ENCODE assay signal across 8 cellular contexts in the genomic region with DNA sequence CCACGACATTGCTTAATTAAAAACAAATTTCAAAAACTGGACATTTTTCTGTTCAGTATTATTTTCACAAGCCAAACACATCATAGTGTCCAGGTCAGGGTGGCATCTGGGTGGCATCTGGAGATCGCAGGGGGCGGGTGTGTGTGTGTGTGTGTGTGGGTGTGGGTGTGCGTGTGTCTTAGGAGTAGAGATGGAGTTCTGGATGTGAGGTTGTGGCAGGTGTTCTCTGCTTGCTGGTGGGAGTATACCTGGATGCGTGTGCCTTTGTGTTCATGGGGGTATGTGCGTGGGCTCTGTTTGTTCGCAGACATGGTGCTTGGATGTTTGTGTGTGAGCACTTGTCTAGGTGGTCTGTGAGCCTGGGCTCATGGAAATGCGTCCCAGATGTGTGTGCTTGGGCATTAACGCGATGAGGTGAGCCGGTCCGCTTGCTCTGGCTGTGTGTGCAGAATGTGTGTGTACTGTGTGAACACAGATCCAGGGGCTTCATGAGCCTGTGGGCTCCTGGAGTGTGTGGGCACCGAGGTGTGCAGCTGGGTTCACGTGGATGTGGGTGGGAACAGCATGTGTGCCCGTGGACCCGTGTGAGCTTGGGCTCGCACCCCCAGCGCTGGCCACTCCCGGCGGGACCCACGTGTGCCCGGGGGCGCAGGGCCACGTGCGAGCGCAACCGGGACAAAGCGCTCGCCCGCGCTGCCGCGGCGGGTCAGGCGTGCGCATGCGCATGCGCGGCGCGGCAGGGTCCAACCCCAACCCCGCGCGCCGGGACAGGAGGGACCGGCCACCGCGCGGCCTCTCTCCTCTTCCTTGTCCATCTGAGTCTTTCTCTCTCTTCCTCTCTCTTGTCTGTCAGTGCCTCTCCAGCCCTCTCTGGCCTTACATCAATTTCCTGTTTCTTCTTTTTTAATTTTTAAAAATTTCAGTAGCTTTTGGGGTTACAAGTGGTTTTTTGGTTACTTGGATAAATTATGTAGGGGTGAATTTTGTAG.
DNase-seq lines count a peak whose midpoint lies in the region; ATAC-seq, FAIRE-seq and TF ChIP-seq lines count a peak whose summit lies in the region.

No MANE protein-coding gene starts in this region.

- peaks cover 35% of the 10 kb centered on the region for H3K27me3 Mint-ChIP-seq in activated CD4-positive, alpha-beta memory T cell treated with anti-CD3 and anti-CD28 coated beads, Interleukin-2, amount 10 ng/mL, durations not matched to agents 7 days and 5 days
- H3K27me3 Mint-ChIP-seq in nephron progenitor cell (ENCODE audit: low read depth, poor library complexity) (peaks cover 23% of the 10 kb centered on the region), type B pancreatic cell (peaks cover 17% of the 10 kb centered on the region)

- H3K36me3 Mint-ChIP-seq in activated CD4-positive, alpha-beta memory T cell treated with anti-CD3 and anti-CD28 coated beads, Interleukin-2, amount 10 ng/mL, durations not matched to agents 7 days and 5 days (ENCODE audit: low read depth) = no peaks in the 10 kb centered on the region
- H3K36me3 Mint-ChIP-seq in nephron progenitor cell (ENCODE audit: low read depth) (peaks cover 28% of the 10 kb centered on the region), type B pancreatic cell (no peaks in the 10 kb centered on the region)

- peak overlapping the region; percentile 27 for H3K4me3 Mint-ChIP-seq in activated CD4-positive, alpha-beta memory T cell treated with anti-CD3 and anti-CD28 coated beads, Interleukin-2, amount 10 ng/mL, durations not matched to agents 7 days and 5 days
- peak overlapping the region; percentile 64 for H3K4me3 Mint-ChIP-seq in nephron progenitor cell
- H3K4me3 Mint-ChIP-seq in type B pancreatic cell = peak overlapping the region; percentile 70

- POLR2A ChIA-PET in activated CD4-positive, alpha-beta memory T cell treated with anti-CD3 and anti-CD28 coated beads, Interleukin-2, amount 10 ng/mL, durations not matched to agents 7 days and 5 days (lab: Charles Lee) = no interaction called here

- no peaks in the 10 kb centered on the region for H3K27me3 ChIP-seq in esophagus (ENCODE audit: control insufficient read depth in 1 of 2, insufficient read depth in 2 of 2, low read length in 2 of 2)

- TF ChIP-seq CTCF in AG10803 (conservative IDR thresholded peaks at IDR 0.05; ENCODE audit: low read length) (no peak), nephron progenitor cell (IDR thresholded peaks at IDR 0.05) (no peak), type B pancreatic cell (conservative IDR thresholded peaks at IDR 0.05) (no peak)

- H3K4me3 ChIP-seq in AG10803 (ENCODE audit: low read length) = peak overlapping the region; percentile 46
- H3K4me3 ChIP-seq in esophagus (ENCODE audit: low read depth in 1 of 2, low read length in 2 of 2) = peak overlapping the region; percentile 16 to 17

- DNase-seq in AG10803 (ENCODE audit: low read depth) (no peak), GM12892 (ENCODE audit: insufficient read length) (peak; percentile 81), NCI-H128 (lab: John Stamatoyannopoulos, UW; ENCODE audit: unreplicated experiment) (peak; percentile 39), nephron progenitor cell (peak; percentile 66), type B pancreatic cell (ENCODE audit: extremely low spot score, unreplicated experiment) (no peak)
- DNase-seq in activated CD4-positive, alpha-beta memory T cell treated with anti-CD3 and anti-CD28 coated beads, Interleukin-2, amount 10 ng/mL, durations not matched to agents 7 days and 5 days = peak; percentile 40

- H3K27ac ChIP-seq in esophagus (ENCODE audit: low read depth in 2 of 2, low read length in 1 of 2) = no peak overlapping the region

- 11 to 13% methylated on average over 49 of the region's 49 CpGs for WGBS in esophagus, 2 donors

- TF ChIP-seq POLR2A in GM12892 (IDR thresholded peaks at IDR 0.05; ENCODE audit: low read depth, low read length) = peak; percentile 61

- H3K27ac Mint-ChIP-seq in activated CD4-positive, alpha-beta memory T cell treated with anti-CD3 and anti-CD28 coated beads, Interleukin-2, amount 10 ng/mL, durations not matched to agents 7 days and 5 days = no peak overlapping the region
- H3K27ac Mint-ChIP-seq in nephron progenitor cell (no peak overlapping the region), type B pancreatic cell (peak overlapping the region; percentile 77)

- H3K4me1 Mint-ChIP-seq in activated CD4-positive, alpha-beta memory T cell treated with anti-CD3 and anti-CD28 coated beads, Interleukin-2, amount 10 ng/mL, durations not matched to agents 7 days and 5 days = peaks cover 15% of the 10 kb centered on the region
- H3K4me1 Mint-ChIP-seq in nephron progenitor cell (peaks cover 12% of the 10 kb centered on the region), type B pancreatic cell (ENCODE audit: unreplicated experiment) (peaks cover 44% of the 10 kb centered on the region)

- H3K36me3 ChIP-seq in esophagus (ENCODE audit: control insufficient read depth in 2 of 2, insufficient read depth in 2 of 2, low read length in 1 of 2) = peaks cover 0 to 30% of the 10 kb centered on the region in 2 donors

- CTCF ChIA-PET in activated CD4-positive, alpha-beta memory T cell treated with anti-CD3 and anti-CD28 coated beads, Interleukin-2, amount 10 ng/mL, durations not matched to agents 7 days and 5 days (lab: Charles Lee) = no interaction called here

- peaks cover 0 to 21% of the 10 kb centered on the region in 2 donors for H3K4me1 ChIP-seq in esophagus (ENCODE audit: control insufficient read depth in 2 of 2, insufficient read depth in 2 of 2, low read length in 1 of 2)

- H3K9me3 ChIP-seq in esophagus (ENCODE audit: control insufficient read depth in 2 of 2, insufficient read depth in 1 of 2, low read depth in 1 of 2, low read length in 1 of 2) = no peaks in the 10 kb centered on the region

- ATAC-seq in HG03135 (IDR thresholded peaks at IDR 0.05; ENCODE audit: unreplicated experiment) = no peak

- no peaks in the 10 kb centered on the region for H3K9me3 Mint-ChIP-seq in activated CD4-positive, alpha-beta memory T cell treated with anti-CD3 and anti-CD28 coated beads, Interleukin-2, amount 10 ng/mL, durations not matched to agents 7 days and 5 days
- H3K9me3 Mint-ChIP-seq in nephron progenitor cell = no peaks in the 10 kb centered on the region
- H3K9me3 Mint-ChIP-seq in type B pancreatic cell = no peaks in the 10 kb centered on the region

- peak; percentile 79 for FAIRE-seq in GM12892 (lab: Jason Lieb, UNC)

Comparison
In these comparisons a context has a peak if more than half of its experiments do, and no peak if none do; other contexts are left out.
1. DNase-seq: peak in GM12892 (single experiment), NCI-H128 (single experiment), activated CD4-positive, alpha-beta memory T cell treated with anti-CD3 and anti-CD28 coated beads, Interleukin-2, amount 10 ng/mL, durations not matched to agents 7 days and 5 days (single experiment) and nephron progenitor cell (single experiment); none in AG10803 (single experiment) and type B pancreatic cell (single experiment).
2. Peak in every context shown above with its lines, with median percentiles within 50 percentile points of each other: H3K4me3 Mint-ChIP-seq.